In the genomic region with DNA sequence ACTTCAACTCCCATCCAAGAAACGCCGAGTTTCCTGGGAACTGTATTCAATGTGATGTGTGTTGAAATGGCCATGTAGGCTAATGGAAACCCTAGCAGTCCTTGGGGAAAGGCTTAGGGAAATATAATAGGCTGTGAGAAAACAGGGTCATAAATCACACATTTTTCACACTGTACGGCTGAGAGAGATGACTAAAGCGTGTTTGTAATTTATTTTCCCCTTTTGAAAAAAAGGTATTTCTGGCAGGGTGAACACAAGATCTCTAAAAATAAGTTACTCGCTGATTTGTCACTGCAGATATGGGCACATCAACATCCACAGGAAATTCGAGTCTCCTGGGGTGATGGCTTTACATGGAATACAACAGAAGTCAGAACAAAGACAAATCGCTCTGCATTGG, we compare ENCODE assay signal across 18 cellular contexts.
DNase-seq lines count a peak whose midpoint lies in the region; ATAC-seq and TF ChIP-seq lines count a peak whose summit lies in the region.
"Had no signal": no experiment of that assay in that cellular context is flagged by ENCODE, and none has a peak within 500 bp of the region (broad histone marks: within the 10 kb centered on the region; RNA-seq: fewer than 3 reads in every experiment).

No MANE protein-coding gene starts in this region.

- in situ Hi-C loops in gastrocnemius medialis (cut with MboI; ENCODE audit: low sequenced_read_pairs in 4 of 4): no loop called here

- 0 out of 22 replicates have a peak overlapping the region, but pooled peaks of 1 of the 11 experiments have one; percentile 7 for H3K9ac ChIP-seq in BLaER1 treated with 17β-estradiol and CSF1 and Interleukin-3, amounts not matched to agents 10 nM and 100 nM

- TF ChIP-seq CTCF in choroid plexus epithelial cell (conservative IDR thresholded peaks at IDR 0.05; ENCODE audit: low read depth, low read length) (no peak), gastrocnemius medialis (IDR thresholded peaks at IDR 0.05 in 4 of 5, conservative IDR thresholded peaks at IDR 0.05 in 1 of 5) (no peak), right atrium auricular region (IDR thresholded peaks at IDR 0.05) (no peak)

- peaks cover 0 to 20% (median 0%) of the 10 kb centered on the region in 11 experiments; a peak in 3 of 22 replicates for H3K9me3 ChIP-seq in BLaER1 treated with 17β-estradiol and CSF1 and Interleukin-3, amounts not matched to agents 10 nM and 100 nM (replicated peaks in 1 of 11)
- H3K9me3 ChIP-seq in gastrocnemius medialis (no peaks in the 10 kb centered on the region), right atrium auricular region (no peaks in the 10 kb centered on the region)
- H3K9me3 ChIP-seq: Caco-2 had no signal

- H3K27ac ChIP-seq in BLaER1 treated with 17β-estradiol and CSF1 and Interleukin-3, amounts not matched to agents 10 nM and 100 nM: peak overlapping the region in 1 of 11 experiments; percentile 25; a peak in 1 of 22 replicates
- H3K27ac ChIP-seq in gastrocnemius medialis (peak overlapping the region; percentile 64 to 79 (median 70)), right atrium auricular region (no peak overlapping the region)
- H3K27ac ChIP-seq: foreskin keratinocyte had no signal

- peak; percentile 41 for DNase-seq in NCI-H2171 (lab: John Stamatoyannopoulos, UW)
- peak; percentile 36 for DNase-seq in choroid plexus epithelial cell (ENCODE audit: low read depth)
- no peak for DNase-seq in gastrocnemius medialis
- DNase-seq in NCI-H1105 (lab: John Stamatoyannopoulos, UW): no peak
- DNase-seq in right atrium auricular region (ENCODE audit: low spot score): no peak
- DNase-seq: activated naive CD4-positive, alpha-beta T cell treated with anti-CD3 and anti-CD28 coated beads, Interleukin-2, amount 10 ng/mL, durations not matched to agents 7 days and 5 days; activated T-cell treated with anti-CD3 and anti-CD28 coated beads, Interleukin-2, amount 50 U/mL, for 4 hours; Caco-2; cortex of kidney; foreskin keratinocyte; naive thymus-derived CD4-positive, alpha-beta T cell; NCI-H1092; posterior cingulate gyrus; small intestine; T1000 had no signal

- intact Hi-C loops in gastrocnemius medialis (cut with DNase I; ENCODE audit: low total_unique reads): no loop called here

- peak overlapping the region in 10 of 11 experiments; percentile 4 to 82 (median 63); a peak in 18 of 22 replicates for H3K4me2 ChIP-seq in BLaER1 treated with 17β-estradiol and CSF1 and Interleukin-3, amounts not matched to agents 10 nM and 100 nM

- H3K4me1 ChIP-seq in BLaER1 treated with 17β-estradiol and CSF1 and Interleukin-3, amounts not matched to agents 10 nM and 100 nM: peaks cover 0 to 33% (median 22%) of the 10 kb centered on the region in 10 experiments; a peak in 16 of 20 replicates
- H3K4me1 ChIP-seq in gastrocnemius medialis: peaks cover 9 to 15% of the 10 kb centered on the region in 2 donors
- peaks cover 0 to 6% of the 10 kb centered on the region in 2 donors for H3K4me1 ChIP-seq in right atrium auricular region
- H3K4me1 ChIP-seq: Caco-2, foreskin keratinocyte had no signal

- H4K20me1 ChIP-seq in BLaER1 treated with 17β-estradiol and CSF1 and Interleukin-3, amounts not matched to agents 10 nM and 100 nM: no peaks in the 10 kb centered on the region

- H3K36me3 ChIP-seq in BLaER1 treated with 17β-estradiol and CSF1 and Interleukin-3, amounts not matched to agents 10 nM and 100 nM: no peaks in the 10 kb centered on the region
- H3K36me3 ChIP-seq in gastrocnemius medialis (no peaks in the 10 kb centered on the region), right atrium auricular region (no peaks in the 10 kb centered on the region)

- no peak for TF ChIP-seq POLR2A in gastrocnemius medialis (IDR thresholded peaks at IDR 0.05)

- no peaks in the 10 kb centered on the region for H3K27me3 ChIP-seq in BLaER1 treated with 17β-estradiol and CSF1 and Interleukin-3, amounts not matched to agents 10 nM and 100 nM
- H3K27me3 ChIP-seq in gastrocnemius medialis: no peaks in the 10 kb centered on the region
- no peaks in the 10 kb centered on the region for H3K27me3 ChIP-seq in right atrium auricular region
- H3K27me3 ChIP-seq: foreskin keratinocyte had no signal

- no peak overlapping the region; a peak in 1 of 20 replicates for H3K4me3 ChIP-seq in BLaER1 treated with 17β-estradiol and CSF1 and Interleukin-3, amounts not matched to agents 10 nM and 100 nM
- H3K4me3 ChIP-seq in choroid plexus epithelial cell (ENCODE audit: low read depth, low read length) (no peak overlapping the region), gastrocnemius medialis (peak overlapping the region in 1 of 4 donors; percentile 41), right atrium auricular region (no peak overlapping the region)

- ATAC-seq in gastrocnemius medialis (peak; percentile 68 to 86), GM18498 (IDR thresholded peaks at IDR 0.05; ENCODE audit: unreplicated experiment) (no peak)
- ATAC-seq: activated CD4-positive, CD25-positive, alpha-beta regulatory T cell treated with anti-CD3 and anti-CD28 coated beads, Interleukin-2, amount 50 U/mL, for 24 hours; activated T-cell treated with anti-CD3 and anti-CD28 coated beads, Interleukin-2, amount 50 U/mL, for 4 hours; foreskin keratinocyte; naive thymus-derived CD4-positive, alpha-beta T cell had no signal

Comparison
In these comparisons a context has a peak if more than half of its experiments do, and no peak if none do; other contexts are left out.
1. H3K27ac ChIP-seq: peak in gastrocnemius medialis (4 of 4); none in right atrium auricular region (0 of 2).
2. DNase-seq: peak in NCI-H2171 (single experiment) and choroid plexus epithelial cell (single experiment); none in gastrocnemius medialis (0 of 2), NCI-H1105 (single experiment) and right atrium auricular region (single experiment).